Comparison of ENCODE assay signal across 24 cellular contexts in the genomic region with DNA sequence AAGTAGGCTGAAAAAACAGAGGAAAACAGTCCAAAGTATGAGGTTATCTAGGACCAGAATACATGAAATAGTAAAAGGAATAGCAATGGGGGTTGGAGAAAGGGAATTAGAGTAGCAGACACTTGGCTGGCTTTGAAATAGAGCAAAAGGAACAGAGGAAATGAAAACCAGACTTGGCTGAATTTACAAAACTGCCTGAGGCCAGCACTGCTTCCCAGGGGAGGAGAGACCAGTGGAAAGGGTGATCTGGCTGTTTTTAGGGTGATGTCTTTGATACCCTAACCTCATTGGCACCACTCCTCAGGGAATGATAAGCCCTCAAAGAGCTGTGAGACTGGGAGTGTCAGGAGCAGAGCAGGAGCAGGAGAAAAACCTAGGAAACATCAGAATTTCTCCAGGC.
DNase-seq lines count a peak whose midpoint lies in the region; ATAC-seq, FAIRE-seq and TF ChIP-seq lines count a peak whose summit lies in the region.
"Had no signal": no experiment of that assay in that cellular context is flagged by ENCODE, and none has a peak within 500 bp of the region (broad histone marks: within the 10 kb centered on the region; RNA-seq: fewer than 3 reads in every experiment).

No MANE protein-coding gene starts in this region.

- no peak for ATAC-seq in GM19397 (IDR thresholded peaks at IDR 0.05; ENCODE audit: unreplicated experiment)
- ATAC-seq in HG02973 (IDR thresholded peaks at IDR 0.05; ENCODE audit: unreplicated experiment): no peak
- ATAC-seq: stimulated activated naive CD8-positive, alpha-beta T cell treated with anti-CD3 and anti-CD28 coated beads, Interleukin-15, amount 100 ng/mL, for 72 hours had no signal

- dilution Hi-C loops in keratinocyte (cut with MboI; ENCODE audit: extremely low pct_ligation_motif_present, low sequenced_read_pairs): no loop called here

- no peaks in the 10 kb centered on the region for H4K20me1 ChIP-seq in keratinocyte (ENCODE audit: control insufficient read depth, extremely low read depth, insufficient read depth, low read length)

- H3K9me1 ChIP-seq in keratinocyte (ENCODE audit: control insufficient read depth, extremely low read depth, insufficient read depth, low read length): no peaks in the 10 kb centered on the region

- no peak overlapping the region for H3K4me3 ChIP-seq in keratinocyte (ENCODE audit: control insufficient read depth in 2 of 3, extremely low read depth in 1 of 3, insufficient read depth in 2 of 3, low read depth in 1 of 3, low read length in 3 of 3)
- H3K4me3 ChIP-seq: adrenal gland, esophagus muscularis mucosa, right lobe of liver had no signal

- H3K27ac ChIP-seq in keratinocyte (ENCODE audit: control insufficient read depth, insufficient read depth, low read length): no peak overlapping the region
- H3K27ac ChIP-seq: adrenal gland, esophagus muscularis mucosa had no signal

- H2AFZ ChIP-seq in keratinocyte (ENCODE audit: control insufficient read depth, low read length): no peak overlapping the region

- H3K79me2 ChIP-seq in keratinocyte (ENCODE audit: control insufficient read depth, insufficient read depth, low read length): no peaks in the 10 kb centered on the region

- H3K36me3 ChIP-seq in keratinocyte (ENCODE audit: control insufficient read depth in 2 of 2, extremely low read depth in 1 of 2, insufficient read depth in 2 of 2, low read length in 2 of 2): no peaks in the 10 kb centered on the region
- H3K36me3 ChIP-seq: adrenal gland, esophagus muscularis mucosa, right lobe of liver had no signal

- DNase-seq in AG09319 (ENCODE audit: extremely low read depth, low read depth) (peak; percentile 3), GM03348 (ENCODE audit: low spot score) (peak; percentile 9), dedifferentiated amniotic fluid mesenchymal stem cell (ENCODE audit: extremely low spot score) (peak; percentile 38), keratinocyte (ENCODE audit: low read depth, low spot score) (no peak), 8988T (no peak)
- no peak for DNase-seq in NK-92 treated with Interleukin-12 subunit alpha and Interleukin-12 subunit beta, amount 100 ng/mL, for 24 hours (lab: John Stamatoyannopoulos, UW)
- DNase-seq: activated CD4-positive, alpha-beta T cell treated with anti-CD3 and anti-CD28 coated beads, Interleukin-2, amount 50 U/mL, for 48 hours; activated CD4-positive, CD25-positive, alpha-beta regulatory T cell; activated naive CD4-positive, alpha-beta T cell; adrenal gland; C1 segment of cervical spinal cord; HCEC 1CT; immature natural killer cell; NCI-H1694 treated with DMSO at 0.1 percent for 48 hours; NCI-H446 treated with DMSO at 0.1 percent for 48 hours; NCI-H82; right lobe of liver; RPMI8226; stimulated activated CD4-positive, alpha-beta T cell treated with anti-CD3 and anti-CD28 coated beads, Interleukin-2, amount 100 ng/mL, for 48 hours; stimulated activated naive CD8-positive, alpha-beta T cell treated with anti-CD3 and anti-CD28 coated beads, Interleukin-15, amount 100 ng/mL, for 72 hours had no signal

- peak; percentile 62 for FAIRE-seq in keratinocyte (lab: Jason Lieb, UNC)
- FAIRE-seq: endometrium had no signal

- H3K9me3 ChIP-seq in keratinocyte (ENCODE audit: control insufficient read depth, low read depth, low read length): no peaks in the 10 kb centered on the region
- H3K9me3 ChIP-seq: adrenal gland, esophagus muscularis mucosa, right lobe of liver had no signal

- no peaks in the 10 kb centered on the region for H3K27me3 ChIP-seq in keratinocyte (ENCODE audit: control insufficient read depth, extremely low read depth, insufficient read depth, low read length)
- H3K27me3 ChIP-seq: adrenal gland, esophagus muscularis mucosa, right lobe of liver had no signal

- TF ChIP-seq CTCF in AG09319 (IDR thresholded peaks at IDR 0.05; ENCODE audit: low read depth, low read length) (no peak), keratinocyte (optimal IDR thresholded peaks at IDR 0.05 in 1 of 3, IDR thresholded peaks at IDR 0.05 in 1 of 3, conservative IDR thresholded peaks at IDR 0.05 in 1 of 3; ENCODE audit: extremely low read depth in 1 of 3, insufficient read depth in 2 of 3, low read length in 3 of 3) (no peak)

- no peak overlapping the region for H3K4me2 ChIP-seq in keratinocyte (ENCODE audit: control insufficient read depth, extremely low read depth, insufficient read depth, low read depth, low read length)

- H3K9ac ChIP-seq in keratinocyte (ENCODE audit: control insufficient read depth, extremely low read depth, insufficient read depth, low read length): no peak overlapping the region

- H3K4me1 ChIP-seq in keratinocyte (ENCODE audit: control insufficient read depth, extremely low read depth, insufficient read depth, low read length): peaks cover 28% of the 10 kb centered on the region
- H3K4me1 ChIP-seq: adrenal gland, esophagus muscularis mucosa had no signal

Comparison
In these comparisons a context has a peak if more than half of its experiments do, and no peak if none do; other contexts are left out.
1. DNase-seq: peak in AG09319 (single experiment), GM03348 (single experiment) and dedifferentiated amniotic fluid mesenchymal stem cell (single experiment); none in keratinocyte (single experiment), 8988T (single experiment) and NK-92 treated with Interleukin-12 subunit alpha and Interleukin-12 subunit beta, amount 100 ng/mL, for 24 hours (single experiment).